In the genomic region with DNA sequence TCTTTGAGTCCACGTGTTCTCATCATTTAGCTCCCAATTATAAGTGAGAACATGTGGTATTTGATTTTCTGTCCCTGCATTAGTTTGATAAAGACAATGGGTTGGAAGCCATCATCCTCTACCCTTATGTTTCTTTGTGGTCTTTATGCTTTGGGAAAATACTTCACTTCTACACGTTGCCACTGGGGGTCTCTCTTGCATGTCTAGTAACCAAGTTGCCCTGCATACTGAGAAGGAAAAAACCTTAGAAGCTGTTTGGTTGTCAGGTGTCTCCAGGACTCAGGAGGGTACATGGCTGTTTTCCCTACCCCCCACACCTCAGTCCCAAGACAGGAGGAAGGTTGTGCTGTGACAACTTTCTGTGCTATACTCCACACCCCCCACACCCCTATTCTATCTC, we compare ENCODE assay signal across 8 cellular contexts.
DNase-seq lines count a peak whose midpoint lies in the region; ATAC-seq and TF ChIP-seq lines count a peak whose summit lies in the region.
"Not testable (repeated sequence)": the region's sequence is repeated elsewhere in the genome, so short reads cannot be mapped to it uniquely, and the experiment has no call there.

No MANE protein-coding gene starts in this region.

- BruUV-seq in PC-3 (replicated peaks; lab: Mats Ljungman, UMichigan); MCF 10A (replicated peaks; lab: Mats Ljungman, UMichigan): not testable (repeated sequence)

- POLR2A ChIA-PET in PC-3 (lab: Charles Lee; ENCODE audit: unreplicated experiment); MCF 10A (lab: Yijun Ruan, JAX): not testable (repeated sequence)

- not testable (repeated sequence) for H3K9me3 ChIP-seq in PC-3 (ENCODE audit: low read length); hepatocyte (ENCODE audit: low read depth); neuronal stem cell (replicated peaks in 1 of 2; ENCODE audit: control insufficient read depth in 2 of 2, insufficient read depth in 1 of 2, low read depth in 1 of 2, low read length in 2 of 2)

- not testable (repeated sequence) for H2BK12ac ChIP-seq in neuronal stem cell (ENCODE audit: low read length)

- not testable (repeated sequence) for H3K79me1 ChIP-seq in neuronal stem cell (ENCODE audit: low read depth, low read length)

- H3K23ac ChIP-seq in neuronal stem cell (ENCODE audit: low read depth, low read length, poor library complexity), result not testable (repeated sequence)

- not testable (repeated sequence) for H3K36me3 ChIP-seq in PC-3 (ENCODE audit: low read depth, low read length); hepatocyte (replicated peaks; ENCODE audit: insufficient read depth, low read depth); neuronal stem cell (replicated peaks in 1 of 2; ENCODE audit: control insufficient read depth in 2 of 2, insufficient read depth in 2 of 2, low read length in 2 of 2)

- not testable (repeated sequence) for H3K79me2 ChIP-seq in PC-3 (ENCODE audit: low read length); hepatocyte

- TF ChIP-seq CTCF in C4-2B (conservative IDR thresholded peaks at IDR 0.05) (peak; percentile 36), LNCaP clone FGC (IDR thresholded peaks at IDR 0.05; ENCODE audit: control insufficient read depth, extremely low read depth, insufficient read depth) (peak; percentile 23; the same call in 1 of the 2 replicates), PC-3 (conservative IDR thresholded peaks at IDR 0.05; ENCODE audit: low read depth, low read length) (peak; percentile 40; the same call in 1 of the 2 replicates), MCF 10A (IDR thresholded peaks at IDR 0.05; ENCODE audit: unreplicated experiment) (peak; percentile 19), hepatocyte (IDR thresholded peaks at IDR 0.05; ENCODE audit: poor library complexity) (peak; percentile 39)

- not testable (repeated sequence) for H3K27me3 ChIP-seq in PC-3 (ENCODE audit: low read length); hepatocyte; neuronal stem cell (ENCODE audit: control insufficient read depth in 3 of 3, insufficient read depth in 3 of 3, low read depth in 1 of 3, low read length in 3 of 3)

- H2BK15ac ChIP-seq in neuronal stem cell (ENCODE audit: low read length), result not testable (repeated sequence)

- H3K27ac ChIP-seq in C4-2B; PC-3 (ENCODE audit: low read length); hepatocyte; neuronal stem cell (replicated peaks; ENCODE audit: low read length): not testable (repeated sequence)

- H3K9ac ChIP-seq in PC-3 (ENCODE audit: low read length); neuronal stem cell (ENCODE audit: low read depth, low read length, poor library complexity): not testable (repeated sequence)

- not testable (repeated sequence) for DNase-seq in LNCaP clone FGC (ENCODE audit: low read depth); hepatocyte (ENCODE audit: low spot score)
- DNase-seq in PC-3 (peak; percentile 23), MCF 10A (ENCODE audit: unreplicated experiment) (peak; percentile 9), neuronal stem cell (ENCODE audit: low spot score) (peak; percentile 0)

- ATAC-seq in GM18867 (IDR thresholded peaks at IDR 0.05; ENCODE audit: unreplicated experiment) (peak; percentile 51), HG02852 (IDR thresholded peaks at IDR 0.05; ENCODE audit: unreplicated experiment) (peak; percentile 70), PC-3 (peak; percentile 74)

- H3K4me1 ChIP-seq in PC-3 (ENCODE audit: insufficient read depth, low read length); hepatocyte (ENCODE audit: insufficient read depth); neuronal stem cell (ENCODE audit: control insufficient read depth in 2 of 2, insufficient read depth in 1 of 2, low read depth in 1 of 2, low read length in 2 of 2): not testable (repeated sequence)

- not testable (repeated sequence) for H3K14ac ChIP-seq in neuronal stem cell (ENCODE audit: low read length)

- not testable (repeated sequence) for H2BK120ac ChIP-seq in neuronal stem cell (ENCODE audit: low read depth, low read length)

- H3K27me3 Mint-ChIP-seq in MCF 10A (ENCODE audit: insufficient read depth, unreplicated experiment), result peaks cover 50% of the 10 kb centered on the region

- not testable (repeated sequence) for H3K4me3 ChIP-seq in LNCaP clone FGC (ENCODE audit: low read depth, low read length); PC-3 (ENCODE audit: low read length); hepatocyte; neuronal stem cell (ENCODE audit: low read length in 2 of 2)

- H4K91ac ChIP-seq in neuronal stem cell (ENCODE audit: low read depth, low read length, poor library complexity), result not testable (repeated sequence)

- not testable (repeated sequence) for H4K8ac ChIP-seq in neuronal stem cell (ENCODE audit: low read depth, low read length)

- not testable (repeated sequence) for H3K4me3 Mint-ChIP-seq in MCF 10A (ENCODE audit: unreplicated experiment)

- H4K20me1 ChIP-seq in PC-3 (ENCODE audit: low read length); hepatocyte (ENCODE audit: insufficient read depth, poor library complexity, severe bottlenecking): not testable (repeated sequence)

- not testable (repeated sequence) for H2AFZ ChIP-seq in PC-3 (ENCODE audit: low read length); hepatocyte; neuronal stem cell (ENCODE audit: low read length)

- CTCF ChIA-PET in PC-3 (lab: Charles Lee), result not testable (repeated sequence)
- CTCF ChIA-PET in MCF 10A (lab: Yijun Ruan, JAX), result interaction anchor here (0.6 to 0.7 kb wide), 2 partner anchors 104 to 432 kb away, joined by 3 read pairs; no protein-coding TSS in a partner anchor

- not testable (repeated sequence) for H3F3A ChIP-seq in PC-3 (ENCODE audit: low read length, unreplicated experiment)

- not testable (repeated sequence) for H3K9me3 Mint-ChIP-seq in MCF 10A (ENCODE audit: unreplicated experiment)

- not testable (repeated sequence) for H3K4me2 ChIP-seq in PC-3 (ENCODE audit: low read length); hepatocyte; neuronal stem cell (ENCODE audit: insufficient read depth, low read length, poor library complexity, severe bottlenecking)

- not testable (repeated sequence) for H2BK5ac ChIP-seq in neuronal stem cell (ENCODE audit: low read length)

- not testable (repeated sequence) for H3K27ac Mint-ChIP-seq in MCF 10A (ENCODE audit: low read depth, unreplicated experiment)

- WGBS in hepatocyte (ENCODE audit: low lambda C conversion rate, missing lambda C conversion rate), result 11% methylated on average over 2 of the region's 2 CpGs
- WGBS in neuronal stem cell (ENCODE audit: extremely low coverage in 2 of 2, insufficient read length in 2 of 2, insufficient replicate concordance in 1 of 2), 2 donors, result no CpG with 5 or more reads among the region's 2 CpGs

- not testable (repeated sequence) for H3K36me3 Mint-ChIP-seq in MCF 10A (ENCODE audit: insufficient read depth, unreplicated experiment)

- not testable (repeated sequence) for H2AK5ac ChIP-seq in neuronal stem cell (ENCODE audit: low read depth, low read length)

- H3K9me2 ChIP-seq in PC-3 (replicated peaks; ENCODE audit: low read length); hepatocyte (replicated peaks; ENCODE audit: insufficient read depth): not testable (repeated sequence)

- not testable (repeated sequence) for H3K4me1 Mint-ChIP-seq in MCF 10A (ENCODE audit: insufficient read depth, unreplicated experiment)

- not testable (repeated sequence) for H3K18ac ChIP-seq in neuronal stem cell (ENCODE audit: low read length)

- not testable (repeated sequence) for H3K4ac ChIP-seq in neuronal stem cell (ENCODE audit: low read length)

- intact Hi-C loops in PC-3 (cut with micrococcal nuclease), result loop anchor here (5.0 kb wide), 1 partner anchor 327 kb away; no protein-coding TSS in a partner anchor
- intact Hi-C loops in MCF 10A (cut with micrococcal nuclease), result not testable (repeated sequence)
